In the genomic region with DNA sequence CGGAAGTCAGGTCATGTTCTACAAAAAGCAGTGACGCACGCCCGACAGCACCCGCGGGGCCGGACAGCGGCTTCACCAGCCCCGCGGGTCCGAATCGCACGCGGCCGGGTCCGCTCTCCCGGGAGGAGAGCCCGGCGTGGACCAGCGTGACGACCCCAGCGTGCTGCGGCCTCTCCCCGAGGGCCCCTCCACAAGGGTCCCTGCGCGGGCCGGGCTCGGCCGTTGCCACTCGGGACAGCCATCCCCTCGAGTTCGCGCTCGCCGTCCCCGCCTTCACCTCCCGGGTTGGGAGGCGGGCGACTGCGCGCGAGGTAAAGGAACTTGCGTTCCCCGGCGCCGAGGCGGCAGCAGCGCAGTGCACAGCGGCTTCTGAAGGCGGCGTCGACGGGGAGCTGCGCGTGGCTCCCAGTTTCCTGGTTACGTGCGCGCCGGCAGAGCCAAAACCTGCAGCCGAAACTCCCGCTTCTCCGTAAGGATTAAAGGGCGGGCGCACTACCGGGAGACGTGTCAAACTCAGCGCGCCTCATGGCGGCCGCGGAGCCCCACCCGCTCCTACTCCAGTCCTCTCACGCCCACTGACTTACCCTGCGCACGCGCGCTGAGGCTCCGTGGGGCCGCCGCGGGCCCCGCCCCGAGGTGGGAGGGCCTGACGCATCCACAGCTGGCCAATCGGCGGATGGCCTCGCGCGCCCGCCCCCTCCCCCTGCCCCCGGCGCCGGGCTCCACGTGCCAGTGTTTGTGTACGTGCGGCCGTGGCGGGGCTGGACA, we compare ENCODE assay signal across 8 cellular contexts. TPM values are rescaled to one million over a fixed set of nuclear protein-coding genes. Genes with fewer than 3 reads are reported as not detected.
A peak's percentile ranks its signal among the peaks of the same experiment; 100 is the strongest.
DNase-seq lines count a peak whose midpoint lies in the region; ATAC-seq, FAIRE-seq and TF ChIP-seq lines count a peak whose summit lies in the region.

No MANE protein-coding gene starts in this region.

- H3K4me3 ChIP-seq in right atrium auricular region (peak overlapping the region; percentile 72 to 81), psoas muscle (peak overlapping the region; percentile 84)

- no peak for TF ChIP-seq CTCF in right atrium auricular region (IDR thresholded peaks at IDR 0.05)
- TF ChIP-seq CTCF in psoas muscle (IDR thresholded peaks at IDR 0.05): no peak

- TF ChIP-seq POLR2A in GM15510 (IDR thresholded peaks at IDR 0.05; ENCODE audit: borderline replicate concordance, extremely low read depth, insufficient read length): peak; percentile 68

- H3K4me1 ChIP-seq in right atrium auricular region (peaks cover 0 to 43% of the 10 kb centered on the region in 2 donors), psoas muscle (peaks cover 15% of the 10 kb centered on the region)

- H3K27ac ChIP-seq in right atrium auricular region (peak overlapping the region; percentile 100), psoas muscle (peak overlapping the region; percentile 100)

- 0 to 1% (median 1%) methylated on average over 73 to 98 of the region's 98 CpGs for WGBS in psoas muscle, 3 donors

- peaks cover 9% of the 10 kb centered on the region for H3K36me3 ChIP-seq in right atrium auricular region
- H3K36me3 ChIP-seq in psoas muscle (ENCODE audit: insufficient read depth in 1 of 2, low read depth in 1 of 2): peaks cover 0 to 31% of the 10 kb centered on the region in 2 donors

- peak; percentile 71 for ATAC-seq in HG02884 (IDR thresholded peaks at IDR 0.05; ENCODE audit: unreplicated experiment)
- ATAC-seq in psoas muscle: peak; percentile 94 to 96 (median 94)

- peak; percentile 69 for FAIRE-seq in urothelium cell line (lab: Jason Lieb, UNC)

- peak; percentile 84 for DNase-seq in NCI-H146 treated with DMSO at 0.1 percent for 48 hours (lab: John Stamatoyannopoulos, UW; ENCODE audit: unreplicated experiment)
- DNase-seq in T-helper 1 cell: peak; percentile 90 to 97 (median 93)
- DNase-seq in amygdala (lab: John Stamatoyannopoulos, UW): peak; percentile 58 to 99 (median 94)
- DNase-seq in right atrium auricular region (ENCODE audit: low spot score): peak; percentile 98
- DNase-seq in psoas muscle: peak; percentile 97 to 98
- DNase-seq in urothelium cell line (ENCODE audit: low spot score): peak; percentile 98

- H3K9me3 ChIP-seq in right atrium auricular region: no peaks in the 10 kb centered on the region
- H3K9me3 ChIP-seq in psoas muscle: no peaks in the 10 kb centered on the region

- intact Hi-C loops in psoas muscle (cut with DNase I): loop anchor here (5.0 to 10.0 kb wide), 5 partner anchors 191 to 741 kb away; a partner anchor contains a TSS

- H3K27me3 ChIP-seq in right atrium auricular region (no peaks in the 10 kb centered on the region), psoas muscle (ENCODE audit: insufficient read depth in 3 of 3, low read length in 2 of 3) (no peaks in the 10 kb centered on the region)

RNA-seq across cellular contexts. Expression of a gene that starts 0.4 kb away (rescaled TPM):
- 1 to 10 TPM in 1 of 2 donors, under 1 TPM in 1; 0.79 to 1.3 TPM for total RNA-seq in right atrium auricular region
- 1 to 10 TPM in 2 of 4 donors, under 1 TPM in 2; 0.80 to 3.0 (median 1.1) TPM for total RNA-seq in psoas muscle
- 1 to 10 TPM in 1 of 3 donors, under 1 TPM in 2; 0.48 to 1.1 (median 0.59) TPM for polyA plus RNA-seq in psoas muscle

RNA-seq across cellular contexts. Expression of a gene that starts 0.5 kb away (rescaled TPM):
- 10 to 100 TPM in 1 of 2 donors, 1 to 10 TPM in 1; 5.5 to 13.8 TPM for total RNA-seq in right atrium auricular region
- total RNA-seq in psoas muscle: 10 to 100 TPM in 3 of 4 donors, 1 to 10 TPM in 1; 6.9 to 26.6 (median 16.3) TPM
- polyA plus RNA-seq in psoas muscle: 10 to 100 TPM; 17.4 to 31.2 (median 29.6) TPM

RNA-seq across cellular contexts. Expression of a gene that starts 29.6 kb away (rescaled TPM):
- total RNA-seq in right atrium auricular region (10 to 100 TPM; 28.6 to 35.1 TPM), psoas muscle (10 to 100 TPM; 32.1 to 45.5 (median 41.4) TPM)
- polyA plus RNA-seq in psoas muscle: 10 to 100 TPM; 22.5 to 33.8 (median 31.4) TPM

Comparison
In these comparisons a context has a peak if more than half of its experiments do, and no peak if none do; other contexts are left out.
1. Peak in every context shown above with its lines: DNase-seq, ATAC-seq, H3K4me3 ChIP-seq and H3K27ac ChIP-seq.